ENCODE assay signal across 10 cellular contexts in genomic region chr21:39033878-39034589, GRCh38.
DNase-seq lines count a peak whose midpoint lies in the region; ATAC-seq and TF ChIP-seq lines count a peak whose summit lies in the region.
"Had no signal": no experiment of that assay in that cellular context is flagged by ENCODE, and none has a peak within 500 bp of the region (broad histone marks: within the 10 kb centered on the region; RNA-seq: fewer than 3 reads in every experiment).

No MANE protein-coding gene starts in this region.

- H3K27ac ChIP-seq in RWPE2 (ENCODE audit: poor library complexity, severe bottlenecking) = no peak overlapping the region
- H3K27ac ChIP-seq in gastroesophageal sphincter = peak overlapping the region in 1 of 4 donors; percentile 17
- peak overlapping the region; percentile 33 for H3K27ac ChIP-seq in osteoblast (ENCODE audit: low read depth, low read length)
- no peak overlapping the region for H3K27ac ChIP-seq in smooth muscle cell (ENCODE audit: low read depth)

- no peaks in the 10 kb centered on the region for H3K9me3 ChIP-seq in RWPE2 (ENCODE audit: severe bottlenecking)
- no peaks in the 10 kb centered on the region for H3K9me3 ChIP-seq in gastroesophageal sphincter
- H3K9me3 ChIP-seq in osteoblast (ENCODE audit: low read depth, low read length) = no peaks in the 10 kb centered on the region
- H3K9me3 ChIP-seq in smooth muscle cell (replicated peaks; ENCODE audit: low read depth) = no peaks in the 10 kb centered on the region

- no peaks in the 10 kb centered on the region for H3K27me3 ChIP-seq in RWPE2 (ENCODE audit: insufficient read depth, poor library complexity, severe bottlenecking)
- H3K27me3 ChIP-seq in gastroesophageal sphincter = no peaks in the 10 kb centered on the region
- H3K27me3 ChIP-seq in osteoblast (ENCODE audit: insufficient read depth, low read length) = no peaks in the 10 kb centered on the region
- no peaks in the 10 kb centered on the region for H3K27me3 ChIP-seq in smooth muscle cell (ENCODE audit: low read depth)

- CTCF ChIA-PET in GM10248 (lab: Yijun Ruan, JAX) = no interaction called here

- TF ChIP-seq POLR2A in gastroesophageal sphincter (IDR thresholded peaks at IDR 0.05) = no peak
- TF ChIP-seq POLR2A in erythroblast (IDR thresholded peaks at IDR 0.05; ENCODE audit: low read length) = no peak

- 72 to 77% methylated on average over 12 to 14 of the region's 22 CpGs for WGBS in gastroesophageal sphincter (ENCODE audit: low coverage in 1 of 2), 2 donors
- WGBS in smooth muscle cell (ENCODE audit: low lambda C conversion rate) = 85% methylated on average over 22 of the region's 22 CpGs

- H3F3A ChIP-seq in smooth muscle cell (ENCODE audit: low read depth) = peaks cover 3% of the 10 kb centered on the region

- H2AFZ ChIP-seq in osteoblast (ENCODE audit: low read length) (peak overlapping the region; percentile 76), smooth muscle cell (ENCODE audit: low read depth) (no peak overlapping the region)

- H4K20me1 ChIP-seq in osteoblast (ENCODE audit: insufficient read depth, low read length) (no peaks in the 10 kb centered on the region), smooth muscle cell (ENCODE audit: low read depth) (no peaks in the 10 kb centered on the region)

- H3K4me2 ChIP-seq in osteoblast (ENCODE audit: insufficient read depth, low read length) (peak overlapping the region; percentile 81), smooth muscle cell (no peak overlapping the region)

- TF ChIP-seq EP300 in gastroesophageal sphincter (IDR thresholded peaks at IDR 0.05) = no peak

- POLR2A ChIA-PET in GM10248 (lab: Yijun Ruan, JAX) = no interaction called here

- H3K9ac ChIP-seq in smooth muscle cell (ENCODE audit: low read depth) = no peak overlapping the region

- H3K79me2 ChIP-seq in osteoblast (ENCODE audit: insufficient read depth, low read length) = no peaks in the 10 kb centered on the region
- H3K79me2 ChIP-seq in smooth muscle cell (ENCODE audit: low read depth) = no peaks in the 10 kb centered on the region

- H3K4me3 ChIP-seq in RWPE2 (ENCODE audit: severe bottlenecking) (no peak overlapping the region), gastroesophageal sphincter (no peak overlapping the region), osteoblast (ENCODE audit: insufficient read depth, low read length) (peak overlapping the region; percentile 55), smooth muscle cell (no peak overlapping the region)

- no peaks in the 10 kb centered on the region for H3K36me3 ChIP-seq in RWPE2 (ENCODE audit: low read depth)
- no peaks in the 10 kb centered on the region for H3K36me3 ChIP-seq in gastroesophageal sphincter
- no peaks in the 10 kb centered on the region for H3K36me3 ChIP-seq in osteoblast (ENCODE audit: insufficient read depth, low read length)
- no peaks in the 10 kb centered on the region for H3K36me3 ChIP-seq in smooth muscle cell (ENCODE audit: low read depth)

- H3K4me1 ChIP-seq in RWPE2 (ENCODE audit: insufficient read depth, poor library complexity, severe bottlenecking) (peaks cover 18% of the 10 kb centered on the region), gastroesophageal sphincter (no peaks in the 10 kb centered on the region), osteoblast (ENCODE audit: insufficient read depth, low read length) (peaks cover 16% of the 10 kb centered on the region), smooth muscle cell (ENCODE audit: low read depth) (no peaks in the 10 kb centered on the region)

- intact Hi-C loops in posterior cingulate gyrus (cut with DNase I) = no loop called here

- DNase-seq in DMS153 (lab: John Stamatoyannopoulos, UW) (peak; percentile 86), RWPE2 (ENCODE audit: low spot score) (no peak), osteoblast (ENCODE audit: insufficient read length, low spot score, missing footprints) (peak; percentile 87), GM10248 (ENCODE audit: extremely low spot score) (no peak), erythroblast (lab: John Stamatoyannopoulos, UW) (no peak), posterior cingulate gyrus (no peak), smooth muscle cell (lab: John Stamatoyannopoulos, UW; ENCODE audit: unreplicated experiment) (no peak)
- DNase-seq: activated CD4-positive, alpha-beta T cell treated with anti-CD3 and anti-CD28 coated beads, Interleukin-2, amount 10 ng/mL, durations not matched to agents 24 days and 14 days; CD8-positive, alpha-beta memory T cell had no signal

- peak; percentile 42; the same call in 2 of the 3 replicates for ATAC-seq in RWPE2 (ENCODE audit: low read depth)
- peak; percentile 60 for ATAC-seq in gastroesophageal sphincter

- no peak for TF ChIP-seq CTCF in RWPE2 (IDR thresholded peaks at IDR 0.05; ENCODE audit: poor library complexity, severe bottlenecking)
- TF ChIP-seq CTCF in gastroesophageal sphincter (IDR thresholded peaks at IDR 0.05) = no peak
- no peak for TF ChIP-seq CTCF in osteoblast (IDR thresholded peaks at IDR 0.05; ENCODE audit: extremely low read depth, low read depth, low read length)
- no peak for TF ChIP-seq CTCF in GM10248 (IDR thresholded peaks at IDR 0.05; ENCODE audit: control extremely low read depth, extremely low read depth, low read depth, missing control alignments)
- no peak for TF ChIP-seq CTCF in smooth muscle cell (IDR thresholded peaks at IDR 0.05; ENCODE audit: borderline replicate concordance, insufficient read depth, poor library complexity, severe bottlenecking)

Comparison
In these comparisons a context has a peak if more than half of its experiments do, and no peak if none do; other contexts are left out.
1. DNase-seq: peak in DMS153 (single experiment) and osteoblast (single experiment); none in RWPE2 (single experiment), GM10248 (single experiment), erythroblast (0 of 2), posterior cingulate gyrus (0 of 10) and smooth muscle cell (single experiment).